In genomic region chr1:156126043-156126700, GRCh38 we compare ENCODE assay signal across 1 cellular context.
TF ChIP-seq lines count a peak whose summit lies in the region.

No MANE protein-coding gene starts in this region.

TF ChIP-seq in HEK293, 187 proteins besides CTCF, POLR2A, EP300 and RAD21 (continued from another document and continues in another):
- TF ChIP-seq, protein P1, sequence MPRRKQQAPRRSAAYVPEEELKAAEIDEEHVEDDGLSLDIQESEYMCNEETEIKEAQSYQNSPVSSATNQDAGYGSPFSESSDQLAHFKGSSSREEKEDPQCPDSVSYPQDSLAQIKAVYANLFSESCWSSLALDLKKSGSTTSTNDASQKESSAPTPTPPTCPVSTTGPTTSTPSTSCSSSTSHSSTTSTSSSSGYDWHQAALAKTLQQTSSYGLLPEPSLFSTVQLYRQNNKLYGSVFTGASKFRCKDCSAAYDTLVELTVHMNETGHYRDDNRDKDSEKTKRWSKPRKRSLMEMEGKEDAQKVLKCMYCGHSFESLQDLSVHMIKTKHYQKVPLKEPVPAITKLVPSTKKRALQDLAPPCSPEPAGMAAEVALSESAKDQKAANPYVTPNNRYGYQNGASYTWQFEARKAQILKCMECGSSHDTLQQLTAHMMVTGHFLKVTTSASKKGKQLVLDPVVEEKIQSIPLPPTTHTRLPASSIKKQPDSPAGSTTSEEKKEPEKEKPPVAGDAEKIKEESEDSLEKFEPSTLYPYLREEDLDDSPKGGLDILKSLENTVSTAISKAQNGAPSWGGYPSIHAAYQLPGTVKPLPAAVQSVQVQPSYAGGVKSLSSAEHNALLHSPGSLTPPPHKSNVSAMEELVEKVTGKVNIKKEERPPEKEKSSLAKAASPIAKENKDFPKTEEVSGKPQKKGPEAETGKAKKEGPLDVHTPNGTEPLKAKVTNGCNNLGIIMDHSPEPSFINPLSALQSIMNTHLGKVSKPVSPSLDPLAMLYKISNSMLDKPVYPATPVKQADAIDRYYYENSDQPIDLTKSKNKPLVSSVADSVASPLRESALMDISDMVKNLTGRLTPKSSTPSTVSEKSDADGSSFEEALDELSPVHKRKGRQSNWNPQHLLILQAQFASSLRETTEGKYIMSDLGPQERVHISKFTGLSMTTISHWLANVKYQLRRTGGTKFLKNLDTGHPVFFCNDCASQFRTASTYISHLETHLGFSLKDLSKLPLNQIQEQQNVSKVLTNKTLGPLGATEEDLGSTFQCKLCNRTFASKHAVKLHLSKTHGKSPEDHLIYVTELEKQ (tag by site-specific recombination; IDR thresholded peaks at IDR 0.05; ENCODE audit: borderline replicate concordance) = no peak
- TF ChIP-seq PATZ1 (tag by site-specific recombination; IDR thresholded peaks at IDR 0.05) (peak; percentile 69), GLIS1 (tag by site-specific recombination; IDR thresholded peaks at IDR 0.05) (no peak), ZBTB1 (tag by site-specific recombination; IDR thresholded peaks at IDR 0.05) (no peak), ZNF248 (tag by site-specific recombination; IDR thresholded peaks at IDR 0.05) (no peak), IKZF3 (tag by site-specific recombination; IDR thresholded peaks at IDR 0.05) (0 out of 2 replicates have a peak, but pooled peaks have one; percentile 21), ZSCAN16 (tag by site-specific recombination; IDR thresholded peaks at IDR 0.05) (no peak), ZNF654 (tag by site-specific recombination; IDR thresholded peaks at IDR 0.05; ENCODE audit: low read depth) (no peak), ZNF335 (tag by site-specific recombination; conservative IDR thresholded peaks at IDR 0.05) (no peak; the same call in 1 of the 2 replicates), ZNF398 (tag by site-specific recombination; IDR thresholded peaks at IDR 0.05) (peak; percentile 96), ZNF202 (tag by site-specific recombination; IDR thresholded peaks at IDR 0.05; ENCODE audit: borderline replicate concordance) (no peak), ZNF18 (tag by site-specific recombination; IDR thresholded peaks at IDR 0.05) (no peak), BCL11A (tag by site-specific recombination; IDR thresholded peaks at IDR 0.05; ENCODE audit: low read depth) (no peak), ZNF146 (tag by site-specific recombination; IDR thresholded peaks at IDR 0.05) (no peak), MEIS1 (CRISPR knock-in tag; IDR thresholded peaks at IDR 0.05; ENCODE audit: borderline replicate concordance) (no peak), ZBTB6 (tag by site-specific recombination; IDR thresholded peaks at IDR 0.05) (no peak), ZNF350 (tag by site-specific recombination; IDR thresholded peaks at IDR 0.05) (no peak), ZNF560 (tag by site-specific recombination; IDR thresholded peaks at IDR 0.05; ENCODE audit: borderline replicate concordance) (no peak), ZNF423 (tag by site-specific recombination; IDR thresholded peaks at IDR 0.05) (no peak), ZNF624 (tag by site-specific recombination; IDR thresholded peaks at IDR 0.05) (no peak), ZNF26 (tag by site-specific recombination; IDR thresholded peaks at IDR 0.05) (no peak), ZNF449 (tag by site-specific recombination; IDR thresholded peaks at IDR 0.05) (peak; percentile 99), ZNF311 (tag by site-specific recombination; IDR thresholded peaks at IDR 0.05; ENCODE audit: borderline replicate concordance) (no peak), REPIN1 (tag by site-specific recombination; IDR thresholded peaks at IDR 0.05; ENCODE audit: low read depth) (no peak), ZNF19 (tag by site-specific recombination; IDR thresholded peaks at IDR 0.05; ENCODE audit: low read depth) (no peak), ZNF548 (tag by site-specific recombination; IDR thresholded peaks at IDR 0.05) (no peak), ZBTB49 (tag by site-specific recombination; IDR thresholded peaks at IDR 0.05; ENCODE audit: low read depth) (no peak), ZNF544 (tag by site-specific recombination; IDR thresholded peaks at IDR 0.05) (no peak)
- TF ChIP-seq, protein P2, sequence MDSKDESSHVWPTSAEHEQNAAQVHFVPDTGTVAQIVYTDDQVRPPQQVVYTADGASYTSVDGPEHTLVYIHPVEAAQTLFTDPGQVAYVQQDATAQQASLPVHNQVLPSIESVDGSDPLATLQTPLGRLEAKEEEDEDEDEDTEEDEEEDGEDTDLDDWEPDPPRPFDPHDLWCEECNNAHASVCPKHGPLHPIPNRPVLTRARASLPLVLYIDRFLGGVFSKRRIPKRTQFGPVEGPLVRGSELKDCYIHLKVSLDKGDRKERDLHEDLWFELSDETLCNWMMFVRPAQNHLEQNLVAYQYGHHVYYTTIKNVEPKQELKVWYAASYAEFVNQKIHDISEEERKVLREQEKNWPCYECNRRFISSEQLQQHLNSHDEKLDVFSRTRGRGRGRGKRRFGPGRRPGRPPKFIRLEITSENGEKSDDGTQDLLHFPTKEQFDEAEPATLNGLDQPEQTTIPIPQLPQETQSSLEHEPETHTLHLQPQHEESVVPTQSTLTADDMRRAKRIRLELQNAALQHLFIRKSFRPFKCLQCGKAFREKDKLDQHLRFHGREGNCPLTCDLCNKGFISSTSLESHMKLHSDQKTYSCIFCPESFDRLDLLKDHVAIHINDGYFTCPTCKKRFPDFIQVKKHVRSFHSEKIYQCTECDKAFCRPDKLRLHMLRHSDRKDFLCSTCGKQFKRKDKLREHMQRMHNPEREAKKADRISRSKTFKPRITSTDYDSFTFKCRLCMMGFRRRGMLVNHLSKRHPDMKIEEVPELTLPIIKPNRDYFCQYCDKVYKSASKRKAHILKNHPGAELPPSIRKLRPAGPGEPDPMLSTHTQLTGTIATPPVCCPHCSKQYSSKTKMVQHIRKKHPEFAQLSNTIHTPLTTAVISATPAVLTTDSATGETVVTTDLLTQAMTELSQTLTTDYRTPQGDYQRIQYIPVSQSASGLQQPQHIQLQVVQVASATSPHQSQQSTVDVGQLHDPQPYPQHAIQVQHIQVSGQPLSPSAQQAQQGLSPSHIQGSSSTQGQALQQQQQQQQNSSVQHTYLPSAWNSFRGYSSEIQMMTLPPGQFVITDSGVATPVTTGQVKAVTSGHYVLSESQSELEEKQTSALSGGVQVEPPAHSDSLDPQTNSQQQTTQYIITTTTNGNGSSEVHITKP (tag by site-specific recombination; IDR thresholded peaks at IDR 0.05) = peak; percentile 66
- TF ChIP-seq, protein P3, sequence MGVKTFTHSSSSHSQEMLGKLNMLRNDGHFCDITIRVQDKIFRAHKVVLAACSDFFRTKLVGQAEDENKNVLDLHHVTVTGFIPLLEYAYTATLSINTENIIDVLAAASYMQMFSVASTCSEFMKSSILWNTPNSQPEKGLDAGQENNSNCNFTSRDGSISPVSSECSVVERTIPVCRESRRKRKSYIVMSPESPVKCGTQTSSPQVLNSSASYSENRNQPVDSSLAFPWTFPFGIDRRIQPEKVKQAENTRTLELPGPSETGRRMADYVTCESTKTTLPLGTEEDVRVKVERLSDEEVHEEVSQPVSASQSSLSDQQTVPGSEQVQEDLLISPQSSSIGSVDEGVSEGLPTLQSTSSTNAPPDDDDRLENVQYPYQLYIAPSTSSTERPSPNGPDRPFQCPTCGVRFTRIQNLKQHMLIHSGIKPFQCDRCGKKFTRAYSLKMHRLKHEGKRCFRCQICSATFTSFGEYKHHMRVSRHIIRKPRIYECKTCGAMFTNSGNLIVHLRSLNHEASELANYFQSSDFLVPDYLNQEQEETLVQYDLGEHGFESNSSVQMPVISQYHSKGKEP (tag by site-specific recombination; IDR thresholded peaks at IDR 0.05) = no peak
- TF ChIP-seq, protein P4, sequence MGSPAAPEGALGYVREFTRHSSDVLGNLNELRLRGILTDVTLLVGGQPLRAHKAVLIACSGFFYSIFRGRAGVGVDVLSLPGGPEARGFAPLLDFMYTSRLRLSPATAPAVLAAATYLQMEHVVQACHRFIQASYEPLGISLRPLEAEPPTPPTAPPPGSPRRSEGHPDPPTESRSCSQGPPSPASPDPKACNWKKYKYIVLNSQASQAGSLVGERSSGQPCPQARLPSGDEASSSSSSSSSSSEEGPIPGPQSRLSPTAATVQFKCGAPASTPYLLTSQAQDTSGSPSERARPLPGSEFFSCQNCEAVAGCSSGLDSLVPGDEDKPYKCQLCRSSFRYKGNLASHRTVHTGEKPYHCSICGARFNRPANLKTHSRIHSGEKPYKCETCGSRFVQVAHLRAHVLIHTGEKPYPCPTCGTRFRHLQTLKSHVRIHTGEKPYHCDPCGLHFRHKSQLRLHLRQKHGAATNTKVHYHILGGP (tag by site-specific recombination; IDR thresholded peaks at IDR 0.05) = no peak
